In the genomic region with DNA sequence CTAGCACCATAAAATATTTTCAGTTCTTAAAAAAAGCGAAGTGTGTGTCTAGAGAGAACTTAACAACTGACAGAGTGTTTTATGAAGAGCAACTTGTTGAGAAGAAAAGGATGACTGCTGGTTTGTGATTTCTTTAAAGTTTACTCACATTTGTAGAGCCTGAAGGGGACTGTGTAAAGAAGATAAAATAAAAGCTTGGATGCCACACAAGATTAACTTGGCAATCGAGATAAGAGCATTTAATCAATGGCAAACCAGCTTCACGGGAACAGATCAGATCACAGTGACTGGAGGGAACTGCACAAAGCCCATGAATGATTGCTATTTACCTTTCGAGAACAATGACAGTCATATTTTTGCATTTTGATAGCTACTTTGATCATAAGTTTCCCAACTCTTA, we compare ENCODE assay signal across 14 cellular contexts.
DNase-seq lines count a peak whose midpoint lies in the region; TF ChIP-seq lines count a peak whose summit lies in the region.
"Had no signal": no experiment of that assay in that cellular context is flagged by ENCODE, and none has a peak within 500 bp of the region (broad histone marks: within the 10 kb centered on the region; RNA-seq: fewer than 3 reads in every experiment).

No MANE protein-coding gene starts in this region.

- no peak overlapping the region for H3K23ac ChIP-seq in mesendoderm (ENCODE audit: low read length)

- TF ChIP-seq CTCF in VCaP (conservative IDR thresholded peaks at IDR 0.05), result no peak

- no CpG with 5 or more reads among the region's 4 CpGs for WGBS in mesendoderm (ENCODE audit: extremely low coverage, insufficient coverage, low lambda C conversion rate)

- H3K27ac ChIP-seq in VCaP (peak overlapping the region; percentile 32; the same call in 1 of the 2 replicates), mesendoderm (ENCODE audit: low read depth, low read length) (no peak overlapping the region)
- H3K27ac ChIP-seq: BLaER1 treated with 17β-estradiol and CSF1 and Interleukin-3, amounts not matched to agents 10 nM and 100 nM had no signal

- no peak overlapping the region for H4K5ac ChIP-seq in mesendoderm (ENCODE audit: low read length)

- DNase-seq in NCI-H146 treated with DMSO at 0.1 percent for 48 hours (lab: John Stamatoyannopoulos, UW; ENCODE audit: unreplicated experiment), result peak; percentile 38
- DNase-seq in mesendoderm, result peak; percentile 15
- DNase-seq in NCI-H345 (lab: John Stamatoyannopoulos, UW), result no peak
- DNase-seq in NCI-H2081 (lab: John Stamatoyannopoulos, UW), result no peak
- DNase-seq in RKO (ENCODE audit: low spot score), result no peak
- DNase-seq: Calu3; CD8-positive, alpha-beta T cell; DMS79 treated with DMSO at 0.1 percent for 48 hours; GF-D8; GOT3; H7; HFFc6 had no signal

- no peak overlapping the region for H3K18ac ChIP-seq in mesendoderm (ENCODE audit: low read length)

- no peak overlapping the region for H4K8ac ChIP-seq in mesendoderm (ENCODE audit: low read depth, low read length)

- no peak overlapping the region for H2BK15ac ChIP-seq in mesendoderm (replicated peaks; ENCODE audit: low read depth)

- no peak overlapping the region for H3K56ac ChIP-seq in mesendoderm (ENCODE audit: low read length)

- no peak overlapping the region for H3K4ac ChIP-seq in mesendoderm (ENCODE audit: low read depth, low read length)

- H3K9ac ChIP-seq in mesendoderm (ENCODE audit: low read length), result no peak overlapping the region
- H3K9ac ChIP-seq: BLaER1 treated with 17β-estradiol and CSF1 and Interleukin-3, amounts not matched to agents 10 nM and 100 nM had no signal

- no peak overlapping the region for H2BK5ac ChIP-seq in mesendoderm (ENCODE audit: low read length)

- H3K36me3 ChIP-seq in mesendoderm (ENCODE audit: control insufficient read depth, insufficient read depth, low read length), result no peaks in the 10 kb centered on the region
- H3K36me3 ChIP-seq: BLaER1 treated with 17β-estradiol and CSF1 and Interleukin-3, amounts not matched to agents 10 nM and 100 nM had no signal

- no peak overlapping the region for H2BK120ac ChIP-seq in mesendoderm (ENCODE audit: low read depth, low read length)

- no peaks in the 10 kb centered on the region for H3K4me1 ChIP-seq in mesendoderm (ENCODE audit: control insufficient read depth, low read depth, low read length)
- H3K4me1 ChIP-seq: BLaER1 treated with 17β-estradiol and CSF1 and Interleukin-3, amounts not matched to agents 10 nM and 100 nM had no signal

- H3K27me3 ChIP-seq in mesendoderm (ENCODE audit: insufficient read depth, low read length, poor library complexity), result no peaks in the 10 kb centered on the region
- H3K27me3 ChIP-seq: BLaER1 treated with 17β-estradiol and CSF1 and Interleukin-3, amounts not matched to agents 10 nM and 100 nM had no signal

- H2AK5ac ChIP-seq in mesendoderm (ENCODE audit: low read length), result no peak overlapping the region

- H3K79me2 ChIP-seq in mesendoderm (ENCODE audit: control insufficient read depth, insufficient read depth, low read length), result no peaks in the 10 kb centered on the region

- H3K4me2 ChIP-seq in mesendoderm (ENCODE audit: low read length), result no peak overlapping the region
- H3K4me2 ChIP-seq: BLaER1 treated with 17β-estradiol and CSF1 and Interleukin-3, amounts not matched to agents 10 nM and 100 nM had no signal

- no peaks in the 10 kb centered on the region for H3K79me1 ChIP-seq in mesendoderm (ENCODE audit: low read length)

- H3K4me3 ChIP-seq in mesendoderm (ENCODE audit: low read length), result no peak overlapping the region
- H3K4me3 ChIP-seq: BLaER1 treated with 17β-estradiol and CSF1 and Interleukin-3, amounts not matched to agents 10 nM and 100 nM had no signal

Comparison
In these comparisons a context has a peak if more than half of its experiments do, and no peak if none do; other contexts are left out.
1. DNase-seq: peak in NCI-H146 treated with DMSO at 0.1 percent for 48 hours (single experiment) and mesendoderm (single experiment); none in NCI-H345 (single experiment), NCI-H2081 (0 of 2) and RKO (single experiment).